In genomic region chr2:170530284-170530745, GRCh38 we compare ENCODE assay signal across 1 cellular context.
TF ChIP-seq lines count a peak whose summit lies in the region.

No MANE protein-coding gene starts in this region.

TF ChIP-seq in HEK293, 187 proteins besides CTCF, POLR2A, EP300 and RAD21 (continued from another document):
- TF ChIP-seq ZBTB11 (tag by site-specific recombination; conservative IDR thresholded peaks at IDR 0.05; ENCODE audit: low read depth) (no peak), ZIC2 (tag by site-specific recombination; IDR thresholded peaks at IDR 0.05) (peak; percentile 93), ZXDB (tag by site-specific recombination; IDR thresholded peaks at IDR 0.05) (peak; percentile 59), ZNF423 (tag by site-specific recombination; IDR thresholded peaks at IDR 0.05) (0 out of 2 replicates have a peak, but pooled peaks have one; percentile 71), KLF1 (tag by site-specific recombination; IDR thresholded peaks at IDR 0.05) (0 out of 2 replicates have a peak, but pooled peaks have one; percentile 36), ZBTB10 (tag by site-specific recombination; IDR thresholded peaks at IDR 0.05) (no peak), GLIS1 (tag by site-specific recombination; IDR thresholded peaks at IDR 0.05) (peak; percentile 98), TRIM28 (IDR thresholded peaks at IDR 0.05; ENCODE audit: borderline replicate concordance, low read length) (peak; percentile 90), ZNF596 (tag by site-specific recombination; IDR thresholded peaks at IDR 0.05) (peak; percentile 84), OSR2 (tag by site-specific recombination; IDR thresholded peaks at IDR 0.05) (peak; percentile 76), ZNF585B (tag by site-specific recombination; IDR thresholded peaks at IDR 0.05) (no peak), ZNF843 (tag by site-specific recombination; IDR thresholded peaks at IDR 0.05) (peak; percentile 72), ZNF600 (tag by site-specific recombination; IDR thresholded peaks at IDR 0.05) (peak; percentile 88), ZNF341 (tag by site-specific recombination; IDR thresholded peaks at IDR 0.05; ENCODE audit: low read depth) (peak; percentile 69), PRDM10 (tag by site-specific recombination; IDR thresholded peaks at IDR 0.05) (peak; percentile 90), FEZF1 (tag by site-specific recombination; IDR thresholded peaks at IDR 0.05) (peak; percentile 80), ZBTB44 (tag by site-specific recombination; IDR thresholded peaks at IDR 0.05) (0 out of 2 replicates have a peak, but pooled peaks have one; percentile 17), HOXC10 (CRISPR knock-in tag; IDR thresholded peaks at IDR 0.05) (no peak)
